Comparison of ENCODE assay signal across 8 cellular contexts in the genomic region with DNA sequence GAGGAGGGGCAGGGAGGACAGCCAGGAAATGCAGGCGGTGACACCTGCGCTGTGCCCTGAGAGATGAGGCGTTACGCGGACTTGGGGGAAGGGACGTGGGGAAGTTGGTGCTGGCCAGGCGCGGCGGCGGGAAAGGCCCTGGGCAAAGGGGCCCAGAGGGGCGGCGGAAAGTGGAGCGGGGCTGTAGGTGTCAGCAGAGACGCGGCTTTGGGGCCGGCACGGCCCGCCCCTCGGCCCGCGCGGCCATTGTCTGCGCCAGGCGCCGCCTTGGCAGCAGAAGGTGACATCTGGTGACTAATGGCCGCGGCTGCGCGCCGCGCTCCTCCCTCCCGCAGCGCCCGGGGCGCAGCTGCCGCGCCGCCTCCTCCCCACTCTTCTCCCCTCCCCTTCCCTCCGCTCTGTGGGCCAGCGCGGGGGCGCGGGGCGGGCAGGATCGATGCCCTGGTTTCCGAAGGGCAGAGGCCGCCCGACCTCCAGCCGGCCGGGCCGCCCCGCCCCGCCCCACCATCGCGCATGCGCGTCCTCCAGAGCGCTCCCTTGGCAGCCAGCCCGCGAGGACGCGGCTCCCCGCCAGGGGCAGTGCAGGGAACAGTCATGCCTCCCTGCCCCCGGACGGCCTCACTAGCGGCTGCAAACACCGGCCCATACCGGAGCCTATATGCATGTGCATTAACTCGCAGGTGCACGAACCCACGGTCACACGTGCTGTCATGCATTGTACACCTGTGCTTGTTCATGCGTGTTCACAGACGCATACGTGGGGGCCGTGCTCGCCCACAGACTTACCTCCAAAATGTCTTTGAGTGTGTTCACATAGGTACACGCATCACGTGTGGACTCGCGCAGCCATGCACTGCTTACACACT.
DNase-seq lines count a peak whose midpoint lies in the region; ATAC-seq and TF ChIP-seq lines count a peak whose summit lies in the region.

No MANE protein-coding gene starts in this region.

- no peaks in the 10 kb centered on the region for H3K36me3 ChIP-seq in BJ (ENCODE audit: control insufficient read depth, insufficient read depth, low read length)

- ATAC-seq in HG03439 (IDR thresholded peaks at IDR 0.05; ENCODE audit: unreplicated experiment) (peak; percentile 91), left lobe of liver (peak; percentile 95)

- CTCF ChIA-PET in BJ (lab: Yijun Ruan, JAX) = interaction anchor here (0.7 to 1.8 kb wide), 10 partner anchors 10 to 891 kb away, joined by 3 to 7 read pairs (median 3); no protein-coding TSS in a partner anchor

- POLR2A ChIA-PET in BJ (lab: Charles Lee) = no interaction called here

- DNase-seq in BJ (ENCODE audit: low read depth) (peak; percentile 55), GM19238 (ENCODE audit: insufficient read length, low spot score) (peak; percentile 95), NCI-H460 (ENCODE audit: extremely low read depth, low read depth) (peak; percentile 93), left lobe of liver (ENCODE audit: low spot score) (peak; percentile 98)
- DNase-seq in activated CD4-positive, alpha-beta T cell treated with anti-CD3 and anti-CD28 coated beads for 24 hours (ENCODE audit: low read depth in 2 of 2) = peak; percentile 94 to 95
- peak; percentile 96 to 97 for DNase-seq in stimulated activated CD4-positive, alpha-beta T cell treated with anti-CD3 and anti-CD28 coated beads, Interleukin-2, amount 100 ng/mL, for 24 hours

- no peaks in the 10 kb centered on the region for H3K27me3 ChIP-seq in BJ (ENCODE audit: control insufficient read depth, insufficient read depth, low read length)

- H3K27ac ChIP-seq in cingulate gyrus (ENCODE audit: low read depth, low read length) = peak overlapping the region; percentile 98

- TF ChIP-seq CTCF in BJ (IDR thresholded peaks at IDR 0.05; ENCODE audit: insufficient read depth, low read depth, low read length) = peak; percentile 72

- H3K4me3 ChIP-seq in BJ (ENCODE audit: low read depth, low read length) = peak overlapping the region; percentile 67

Comparison
In these comparisons a context has a peak if more than half of its experiments do, and no peak if none do; other contexts are left out.
1. Peak in every context shown above with its lines: DNase-seq, ATAC-seq, H3K4me3 ChIP-seq and H3K27ac ChIP-seq.